22 cellular contexts compared by ENCODE assay signal in genomic region chr4:48853604-48854394, GRCh38. TPM values are rescaled to one million over a fixed set of nuclear protein-coding genes. Genes with fewer than 3 reads are reported as not detected.
A peak's percentile ranks its signal among the peaks of the same experiment; 100 is the strongest.
DNase-seq lines count a peak whose midpoint lies in the region; ATAC-seq, FAIRE-seq and TF ChIP-seq lines count a peak whose summit lies in the region.
"Had no signal": no experiment of that assay in that cellular context is flagged by ENCODE, and none has a peak within 500 bp of the region (broad histone marks: within the 10 kb centered on the region; RNA-seq: fewer than 3 reads in every experiment).

No MANE protein-coding gene starts in this region.

- peaks cover 74% of the 10 kb centered on the region for H3K36me3 Mint-ChIP-seq in nephron progenitor cell (ENCODE audit: low read depth)
- peaks cover 51% of the 10 kb centered on the region for H3K36me3 Mint-ChIP-seq in Caco-2 (ENCODE audit: insufficient read depth, unreplicated experiment)

- POLR2A ChIA-PET in HepG2 (lab: Yijun Ruan, JAX) (no interaction called here), K562 (lab: Yijun Ruan, JAX) (interaction anchor here (0.8 to 1.1 kb wide), 2 partner anchors 11 to 37 kb away, joined by 3 read pairs; no protein-coding TSS in a partner anchor), Caco-2 (lab: Charles Lee) (no interaction called here)

- ATAC-seq in HepG2 (no peak), right lobe of liver (no peak), K562 (peak; percentile 81), HG03108 (IDR thresholded peaks at IDR 0.05; ENCODE audit: unreplicated experiment) (no peak), mucosa of descending colon (no peak)
- ATAC-seq: A549, GM23338 had no signal

- TF ChIP-seq CTCF in HepG2 (CRISPR knock-in tag; IDR thresholded peaks at IDR 0.05) (no peak), right lobe of liver (IDR thresholded peaks at IDR 0.05) (no peak), K562 (IDR thresholded peaks at IDR 0.05 in 2 of 3, conservative IDR thresholded peaks at IDR 0.05 in 1 of 3; ENCODE audit: insufficient read depth in 2 of 3, low read depth in 1 of 3, low read length in 3 of 3) (no peak), nephron progenitor cell (IDR thresholded peaks at IDR 0.05) (no peak), Caco-2 (IDR thresholded peaks at IDR 0.05; ENCODE audit: insufficient read depth in 1 of 2, low read depth in 1 of 2, low read length in 1 of 2, severe bottlenecking in 1 of 2, unreplicated experiment in 1 of 2) (no peak), mucosa of descending colon (IDR thresholded peaks at IDR 0.05) (no peak)

- intact Hi-C loops in HepG2 (cut with micrococcal nuclease; ENCODE audit: unreplicated experiment), result no loop called here
- intact Hi-C loops in right lobe of liver (cut with DNase I), result no loop called here
- intact Hi-C loops in K562 (cut with micrococcal nuclease), result no loop called here
- intact Hi-C loops in Caco-2 (cut with micrococcal nuclease; ENCODE audit: unreplicated experiment), result no loop called here
- intact Hi-C loops in mucosa of descending colon (cut with DNase I, micrococcal nuclease), result no loop called here

- H3K4me1 Mint-ChIP-seq in nephron progenitor cell, result no peaks in the 10 kb centered on the region
- no peaks in the 10 kb centered on the region for H3K4me1 Mint-ChIP-seq in Caco-2 (ENCODE audit: low read depth, unreplicated experiment)
- H3K4me1 Mint-ChIP-seq: GM23338 had no signal

- no peaks in the 10 kb centered on the region for H3K9me3 ChIP-seq in HepG2 (ENCODE audit: low read length)
- H3K9me3 ChIP-seq in right lobe of liver, result no peaks in the 10 kb centered on the region
- no peaks in the 10 kb centered on the region for H3K9me3 ChIP-seq in SK-N-MC (ENCODE audit: low read depth, low read length)
- no peaks in the 10 kb centered on the region for H3K9me3 ChIP-seq in K562 (replicated peaks; ENCODE audit: control insufficient read depth, insufficient read depth, low read depth, low read length)
- no peaks in the 10 kb centered on the region for H3K9me3 ChIP-seq in Caco-2
- no peaks in the 10 kb centered on the region for H3K9me3 ChIP-seq in mucosa of descending colon
- H3K9me3 ChIP-seq: A549, BE2C, HAP-1, SJCRH30 had no signal

- DNase-seq in HepG2 (ENCODE audit: low spot score) (no peak), right lobe of liver (no peak), SK-N-MC (ENCODE audit: low read depth, low spot score) (no peak), K562 (ENCODE audit: extremely low read depth in 1 of 4, low spot score in 3 of 4) (peak in 2 of 4 experiments; percentile 38 to 66), nephron progenitor cell (no peak), Caco-2 (no peak), mucosa of descending colon (no peak)
- DNase-seq: BE2C, DMS79, MM.1S, NCI-H1092, NCI-H1436, NCI-H187 treated with DMSO at 0.1 percent for 48 hours, NCI-H2107, NCI-H510A, NCI-H748 treated with DMSO at 0.1 percent for 48 hours, SJCRH30 had no signal

- TSS peak; percentile 31 for BruUV-seq in HepG2 (replicated peaks; lab: Mats Ljungman, UMichigan)
- TSS peak; percentile 18 for BruUV-seq in K562 (replicated peaks; lab: Mats Ljungman, UMichigan)
- no TSS peak for BruUV-seq in Caco-2 (replicated peaks; lab: Mats Ljungman, UMichigan)

- H3K9me1 ChIP-seq in K562 (ENCODE audit: control insufficient read depth, insufficient read depth, low read length), result no peaks in the 10 kb centered on the region

- H3K4me2 ChIP-seq in HepG2 (ENCODE audit: low read depth, low read length) (no peak overlapping the region), K562 (ENCODE audit: insufficient read depth, low read length) (peak overlapping the region; percentile 13; the same call in 1 of the 2 replicates)
- H3K4me2 ChIP-seq: A549, GM23338 had no signal

- H3K9ac ChIP-seq in HepG2 (ENCODE audit: insufficient read depth, low read depth, low read length), result no peak overlapping the region
- no peak overlapping the region for H3K9ac ChIP-seq in SK-N-MC (ENCODE audit: insufficient read length)
- no peak overlapping the region for H3K9ac ChIP-seq in K562 (ENCODE audit: insufficient read depth in 1 of 2, low read depth in 2 of 2, low read length in 2 of 2)

- no peaks in the 10 kb centered on the region for H3K79me2 ChIP-seq in HepG2 (ENCODE audit: insufficient read depth, low read length)
- H3K79me2 ChIP-seq in K562 (ENCODE audit: control insufficient read depth, insufficient read depth, low read length), result no peaks in the 10 kb centered on the region

- H3K4me3 Mint-ChIP-seq in nephron progenitor cell, result no peak overlapping the region
- no peak overlapping the region for H3K4me3 Mint-ChIP-seq in Caco-2 (ENCODE audit: unreplicated experiment)
- H3K4me3 Mint-ChIP-seq: GM23338 had no signal

- no peaks in the 10 kb centered on the region for H3K4me1 ChIP-seq in HepG2 (ENCODE audit: insufficient read depth, low read length)
- H3K4me1 ChIP-seq in right lobe of liver, result no peaks in the 10 kb centered on the region
- peaks cover 0 to 17% of the 10 kb centered on the region in 2 experiments; a peak in 4 of 5 replicates for H3K4me1 ChIP-seq in K562 (replicated peaks in 1 of 2; ENCODE audit: control insufficient read depth in 2 of 2, insufficient read depth in 2 of 2, low read length in 2 of 2)
- no peaks in the 10 kb centered on the region for H3K4me1 ChIP-seq in Caco-2
- H3K4me1 ChIP-seq in mucosa of descending colon (ENCODE audit: low read depth), result no peaks in the 10 kb centered on the region
- H3K4me1 ChIP-seq: A549, BE2C, HAP-1, SJCRH30 had no signal

- H3K27me3 Mint-ChIP-seq in nephron progenitor cell (ENCODE audit: low read depth, poor library complexity) (no peaks in the 10 kb centered on the region), Caco-2 (ENCODE audit: insufficient read depth, unreplicated experiment) (no peaks in the 10 kb centered on the region)

- TF ChIP-seq RAD21 in HepG2 (CRISPR knock-in tag; IDR thresholded peaks at IDR 0.05) (no peak), K562 (CRISPR knock-in tag; conservative IDR thresholded peaks at IDR 0.05 in 1 of 2, IDR thresholded peaks at IDR 0.05 in 1 of 2) (no peak)

- FAIRE-seq in HepG2 (lab: Jason Lieb, UNC) (no peak), K562 (lab: Jason Lieb, UNC) (peak; percentile 64)
- FAIRE-seq: A549, RCC 7860 had no signal

- CTCF ChIA-PET in HepG2 (lab: Yijun Ruan, JAX; ENCODE audit: low intra/inter-chr PET ratio, low total read pairs) (no interaction called here), K562 (lab: Yijun Ruan, JAX; ENCODE audit: low intra/inter-chr PET ratio) (no interaction called here), Caco-2 (lab: Charles Lee) (no interaction called here)

- TF ChIP-seq POLR2A in HepG2 (IDR thresholded peaks at IDR 0.05; ENCODE audit: insufficient read depth in 1 of 2, low read depth in 2 of 2, low read length in 2 of 2) (no peak), right lobe of liver (IDR thresholded peaks at IDR 0.05) (no peak), K562 (conservative IDR thresholded peaks at IDR 0.05) (no peak)

- H3K27ac Mint-ChIP-seq in nephron progenitor cell, result peak overlapping the region; percentile 44
- no peak overlapping the region for H3K27ac Mint-ChIP-seq in Caco-2 (ENCODE audit: unreplicated experiment)
- H3K27ac Mint-ChIP-seq: GM23338 had no signal

- H2AFZ ChIP-seq in HepG2 (ENCODE audit: low read length) (no peak overlapping the region), K562 (ENCODE audit: low read depth, low read length) (no peak overlapping the region)
- H2AFZ ChIP-seq: GM23338 had no signal

- 76% methylated on average over 4 of the region's 4 CpGs for WGBS in HepG2 (ENCODE audit: low lambda C conversion rate)
- WGBS in right lobe of liver (ENCODE audit: insufficient coverage, low coverage, low lambda C conversion rate, missing lambda C conversion rate), result 79% methylated on average over 4 of the region's 4 CpGs
- 35% methylated on average over 4 of the region's 4 CpGs for WGBS in K562 (ENCODE audit: insufficient coverage, low coverage, missing lambda C conversion rate)

- H3K27ac ChIP-seq in HepG2 (ENCODE audit: extremely low read length, insufficient read depth, low read length), result no peak overlapping the region
- H3K27ac ChIP-seq in right lobe of liver, result no peak overlapping the region
- H3K27ac ChIP-seq in SK-N-MC, result 0 out of 2 replicates have a peak overlapping the region, but pooled peaks have one; percentile 13
- H3K27ac ChIP-seq in K562 (ENCODE audit: extremely low read depth, low read depth, low read length), result no peak overlapping the region; the same call in 2 of the 3 replicates
- H3K27ac ChIP-seq: A549, SJCRH30 had no signal

- H4K20me1 ChIP-seq in HepG2 (ENCODE audit: insufficient read depth, low read length), result no peaks in the 10 kb centered on the region
- H4K20me1 ChIP-seq in K562 (replicated peaks; ENCODE audit: control insufficient read depth, insufficient read depth, low read length), result no peaks in the 10 kb centered on the region; the same call in 1 of the 2 replicates

- TF ChIP-seq EP300 in HepG2 (IDR thresholded peaks at IDR 0.05; ENCODE audit: low read depth in 2 of 2, low read length in 2 of 2) (no peak), HepG2 (CRISPR knock-in tag; IDR thresholded peaks at IDR 0.05; ENCODE audit: borderline replicate concordance) (no peak), K562 (IDR thresholded peaks at IDR 0.05; ENCODE audit: low read length) (peak; percentile 84)

- in situ Hi-C loops in HepG2 (cut with HindIII; ENCODE audit: extremely low pct_ligation_motif_present, low pct_unique_long_range_greater_than_20kb), result no loop called here
- in situ Hi-C loops in K562 (cut with MboI), result no loop called here

- H3K9me3 Mint-ChIP-seq in nephron progenitor cell (no peaks in the 10 kb centered on the region), Caco-2 (ENCODE audit: unreplicated experiment) (no peaks in the 10 kb centered on the region)
- H3K9me3 Mint-ChIP-seq: GM23338 had no signal

- H3K4me3 ChIP-seq in HepG2 (replicated peaks in 1 of 3; ENCODE audit: insufficient read depth in 1 of 3, low read depth in 2 of 3, low read length in 3 of 3) (no peak overlapping the region), right lobe of liver (no peak overlapping the region), SK-N-MC (no peak overlapping the region), K562 (no peak overlapping the region), Caco-2 (ENCODE audit: low read depth, low read length) (no peak overlapping the region), mucosa of descending colon (no peak overlapping the region)
- H3K4me3 ChIP-seq: A549, GM23338, HAP-1, SJCRH30 had no signal

- H3K27me3 ChIP-seq in HepG2 (ENCODE audit: control insufficient read depth in 1 of 2, insufficient read depth in 2 of 2, low read length in 2 of 2) (no peaks in the 10 kb centered on the region), right lobe of liver (no peaks in the 10 kb centered on the region), K562 (ENCODE audit: control insufficient read depth in 2 of 2, insufficient read depth in 2 of 2, low read length in 2 of 2) (no peaks in the 10 kb centered on the region), Caco-2 (replicated peaks; ENCODE audit: control insufficient read depth, insufficient read depth, low read length) (no peaks in the 10 kb centered on the region)
- H3K27me3 ChIP-seq: BE2C, SJCRH30 had no signal

- H3K36me3 ChIP-seq in HepG2 (replicated peaks in 1 of 2; ENCODE audit: control insufficient read depth in 1 of 2, insufficient read depth in 2 of 2, low read length in 2 of 2), result no peaks in the 10 kb centered on the region
- peaks cover 0 to 25% (median 10%) of the 10 kb centered on the region in 4 donors for H3K36me3 ChIP-seq in right lobe of liver
- H3K36me3 ChIP-seq in SK-N-MC (ENCODE audit: insufficient read depth, low read length), result peaks cover 61% of the 10 kb centered on the region
- peaks cover 76% of the 10 kb centered on the region; the same call in 2 of the 3 replicates for H3K36me3 ChIP-seq in K562 (ENCODE audit: control insufficient read depth, insufficient read depth, low read length)
- H3K36me3 ChIP-seq in Caco-2 (ENCODE audit: control insufficient read depth, insufficient read depth, low read length), result peaks cover 1% of the 10 kb centered on the region; the same call in 1 of the 2 replicates
- no peaks in the 10 kb centered on the region for H3K36me3 ChIP-seq in mucosa of descending colon (ENCODE audit: low read depth)

RNA-seq across cellular contexts. Expression of gene OCIAD1, which starts 22.9 kb away (rescaled TPM):
- total RNA-seq in HepG2 (2016; rRNA removed; fragmentation: Illumina TruSeq; extraction: Trizol) (52.6 and 74.9 TPM in 2 replicates), right lobe of liver (100 to 1,000 TPM in 5 of 6 experiments, 10 to 100 TPM in 1; 94.8 to 120 (median 108) TPM), K562 (2014; rRNA removed) (93.1 and 99.0 TPM in 2 replicates), K562 (2014; rRNA removed; fragmentation: Illumina TruSeq; extraction: Trizol) (196 and 197 TPM in 2 replicates), K562 (2015; rRNA removed; fragmentation: Illumina TruSeq; extraction: Trizol) (148 and 163 TPM in 2 replicates), K562 (2021) (134 and 148 TPM in 2 replicates), Caco-2 (2022) (121 and 133 TPM in 2 replicates), mucosa of descending colon (100 to 1,000 TPM; 119 to 150 (median 133) TPM)
- 22.4 and 26.4 TPM in 2 replicates for total RNA-seq in HepG2 (2016; cell fraction: cytosol; rRNA removed; fragmentation: Illumina TruSeq; extraction: Trizol; ENCODE audit: low read depth)
- total RNA-seq in HepG2 (2016; cell fraction: insoluble cytoplasmic fraction; rRNA removed; fragmentation: Illumina TruSeq; extraction: Trizol), result 55.4 and 78.1 TPM in 2 replicates
- total RNA-seq in HepG2 (2016; cell fraction: membrane; rRNA removed; fragmentation: Illumina TruSeq; extraction: Trizol), result 29.7 and 31.7 TPM in 2 replicates
- total RNA-seq in HepG2 (2016; cell fraction: nucleus; rRNA removed; fragmentation: Illumina TruSeq; extraction: Trizol), result 69.1 and 73.3 TPM in 2 replicates
- polyA plus RNA-seq in HepG2 (2011; rRNA removed) (59.7 and 67.3 TPM in 2 replicates), K562 (2011; rRNA removed) (223 and 278 TPM in 2 replicates), K562 (2014; fragmentation: Illumina TruSeq; extraction: Trizol) (304 and 358 TPM in 2 replicates), K562 (2014; fragmentation: Nextera tagmentation; extraction: Ambion mirVana) (100 to 1,000 TPM; 204 to 222 TPM), K562 (2014; rRNA removed) (188 and 200 TPM in 2 replicates)
- 37.3 and 45.5 TPM in 2 replicates for polyA plus RNA-seq in HepG2 (2011; cell fraction: cytosol; rRNA removed)
- polyA plus RNA-seq in HepG2 (2011; cell fraction: nucleus; rRNA removed), result 23.3 and 29.6 TPM in 2 replicates
- 65.2 and 70.0 TPM in 2 replicates for polyA plus RNA-seq in HepG2 (2012)
- polyA plus RNA-seq in HepG2 (2016; cell fraction: cytosol; fragmentation: Illumina TruSeq; extraction: Trizol; ENCODE audit: low read depth), result 15.0 and 17.6 TPM in 2 replicates
- polyA plus RNA-seq in HepG2 (2016; cell fraction: insoluble cytoplasmic fraction; fragmentation: Illumina TruSeq; extraction: Trizol; ENCODE audit: low read depth), result 53.6 and 60.2 TPM in 2 replicates
- polyA plus RNA-seq in HepG2 (2016; cell fraction: membrane; fragmentation: Illumina TruSeq; extraction: Trizol; ENCODE audit: low read depth), result 23.3 and 25.0 TPM in 2 replicates
- 116 and 122 TPM in 2 replicates for polyA plus RNA-seq in HepG2 (2016; cell fraction: nucleus; fragmentation: Illumina TruSeq; extraction: Trizol; ENCODE audit: insufficient read depth, low read depth)
- polyA minus RNA-seq in HepG2 (2011; rRNA and poly(A)+ RNA removed; ENCODE audit: low replicate concordance), result 43.1 and 49.6 TPM in 2 replicates
- 32.1 and 36.1 TPM in 2 replicates for polyA minus RNA-seq in HepG2 (2011; cell fraction: cytosol; rRNA and poly(A)+ RNA removed)
- polyA minus RNA-seq in HepG2 (2011; cell fraction: nucleus; rRNA and poly(A)+ RNA removed), result 57.4 and 68.6 TPM in 2 replicates
- total RNA-seq in K562 (2011; cell fraction: chromatin; rRNA removed; ENCODE audit: low replicate concordance), result 114 and 265 TPM in 2 replicates
- 122 and 132 TPM in 2 replicates for total RNA-seq in K562 (2011; cell fraction: nucleolus; rRNA removed)
- total RNA-seq in K562 (2011; cell fraction: nucleoplasm; rRNA removed), result 169 and 184 TPM in 2 replicates
- 68.0 and 101 TPM in 2 replicates for polyA plus RNA-seq in K562 (2011; cell fraction: cytosol; rRNA removed)
- 107 and 109 TPM in 2 replicates for polyA plus RNA-seq in K562 (2011; cell fraction: nucleus; rRNA removed)
- 173 and 180 TPM in 2 replicates for polyA plus RNA-seq in K562 (2012)
- polyA minus RNA-seq in K562 (2011; rRNA and poly(A)+ RNA removed), result 90.9 and 99.1 TPM in 2 replicates
- polyA minus RNA-seq in K562 (2011; cell fraction: cytosol; rRNA and poly(A)+ RNA removed), result 41.0 and 57.6 TPM in 2 replicates
- 71.1 and 117 TPM in 2 replicates for polyA minus RNA-seq in K562 (2011; cell fraction: nucleus; rRNA and poly(A)+ RNA removed)

RNA-seq across cellular contexts. Expression of gene OCIAD2, which starts 52.8 kb away (rescaled TPM):
- total RNA-seq in HepG2 (2016; rRNA removed; fragmentation: Illumina TruSeq; extraction: Trizol), result not detected in 2 replicates
- not detected in 2 replicates for total RNA-seq in HepG2 (2016; cell fraction: cytosol; rRNA removed; fragmentation: Illumina TruSeq; extraction: Trizol; ENCODE audit: low read depth)
- not detected in 2 replicates for total RNA-seq in HepG2 (2016; cell fraction: insoluble cytoplasmic fraction; rRNA removed; fragmentation: Illumina TruSeq; extraction: Trizol)
- total RNA-seq in HepG2 (2016; cell fraction: membrane; rRNA removed; fragmentation: Illumina TruSeq; extraction: Trizol), result not detected in 2 replicates
- not detected in 2 replicates for total RNA-seq in HepG2 (2016; cell fraction: nucleus; rRNA removed; fragmentation: Illumina TruSeq; extraction: Trizol)
- polyA plus RNA-seq in HepG2 (2011; rRNA removed), result not detected in 2 replicates
- not detected in 2 replicates for polyA plus RNA-seq in HepG2 (2011; cell fraction: cytosol; rRNA removed)
- polyA plus RNA-seq in HepG2 (2011; cell fraction: nucleus; rRNA removed), result not detected in 2 replicates
- not detected in 2 replicates for polyA plus RNA-seq in HepG2 (2012)
- polyA plus RNA-seq in HepG2 (2016; cell fraction: cytosol; fragmentation: Illumina TruSeq; extraction: Trizol; ENCODE audit: low read depth), result not detected in 2 replicates
- polyA plus RNA-seq in HepG2 (2016; cell fraction: insoluble cytoplasmic fraction; fragmentation: Illumina TruSeq; extraction: Trizol; ENCODE audit: low read depth), result not detected in 2 replicates
- polyA plus RNA-seq in HepG2 (2016; cell fraction: membrane; fragmentation: Illumina TruSeq; extraction: Trizol; ENCODE audit: low read depth), result not detected in 2 replicates
- not detected in 2 replicates for polyA plus RNA-seq in HepG2 (2016; cell fraction: nucleus; fragmentation: Illumina TruSeq; extraction: Trizol; ENCODE audit: insufficient read depth, low read depth)
- 7.9 TPM in 1 of 2 replicates, not detected in the other for polyA minus RNA-seq in HepG2 (2011; rRNA and poly(A)+ RNA removed; ENCODE audit: low replicate concordance)
- polyA minus RNA-seq in HepG2 (2011; cell fraction: cytosol; rRNA and poly(A)+ RNA removed), result not detected in 2 replicates
- polyA minus RNA-seq in HepG2 (2011; cell fraction: nucleus; rRNA and poly(A)+ RNA removed), result 0.90 TPM in 1 of 2 replicates, not detected in the other
- 100 to 1,000 TPM in 1 of 6 experiments, 10 to 100 TPM in 5; 29.6 to 107 (median 68.3) TPM for total RNA-seq in right lobe of liver
- not detected in 2 replicates for total RNA-seq in K562 (2011; cell fraction: chromatin; rRNA removed; ENCODE audit: low replicate concordance)
- total RNA-seq in K562 (2011; cell fraction: nucleolus; rRNA removed), result not detected in 2 replicates
- not detected in 2 replicates for total RNA-seq in K562 (2011; cell fraction: nucleoplasm; rRNA removed)
- not detected in 2 replicates for total RNA-seq in K562 (2014; rRNA removed)
- not detected in 2 replicates for total RNA-seq in K562 (2014; rRNA removed; fragmentation: Illumina TruSeq; extraction: Trizol)
- not detected in 2 replicates for total RNA-seq in K562 (2015; rRNA removed; fragmentation: Illumina TruSeq; extraction: Trizol)
- total RNA-seq in K562 (2021), result 0.31 and 0.98 TPM in 2 replicates
- not detected in 2 replicates for polyA plus RNA-seq in K562 (2011; rRNA removed)
- polyA plus RNA-seq in K562 (2011; cell fraction: cytosol; rRNA removed), result not detected in 2 replicates
- not detected in 2 replicates for polyA plus RNA-seq in K562 (2011; cell fraction: nucleus; rRNA removed)
- not detected in 2 replicates for polyA plus RNA-seq in K562 (2012)
- not detected in 2 replicates for polyA plus RNA-seq in K562 (2014; fragmentation: Illumina TruSeq; extraction: Trizol)
- not detected for polyA plus RNA-seq in K562 (2014; fragmentation: Nextera tagmentation; extraction: Ambion mirVana)
- 0.11 TPM in 1 of 2 replicates, not detected in the other for polyA plus RNA-seq in K562 (2014; rRNA removed)
- not detected in 2 replicates for polyA minus RNA-seq in K562 (2011; rRNA and poly(A)+ RNA removed)
- polyA minus RNA-seq in K562 (2011; cell fraction: cytosol; rRNA and poly(A)+ RNA removed), result not detected in 2 replicates
- 0.33 TPM in 1 of 2 replicates, not detected in the other for polyA minus RNA-seq in K562 (2011; cell fraction: nucleus; rRNA and poly(A)+ RNA removed)
- total RNA-seq in Caco-2 (2022), result 10.5 and 14.2 TPM in 2 replicates
- 100 to 1,000 TPM in 1 of 3 donors, 10 to 100 TPM in 2; 34.0 to 110 (median 67.1) TPM for total RNA-seq in mucosa of descending colon

Comparison
In these comparisons a context has a peak if more than half of its experiments do, and no peak if none do; other contexts are left out.
1. Of the 241 proteins assayed by ChIP-seq in both HepG2 and K562: peak only in HepG2: none; only in K562: ADNP, DPF2, EP300, FOSL1, GATAD2A, HDAC2 and 15 more; in both: none; in neither: 214; mixed calls (peak in some experiments, not most) for 6.